ENCODE assay signal across 8 cellular contexts in the genomic region with DNA sequence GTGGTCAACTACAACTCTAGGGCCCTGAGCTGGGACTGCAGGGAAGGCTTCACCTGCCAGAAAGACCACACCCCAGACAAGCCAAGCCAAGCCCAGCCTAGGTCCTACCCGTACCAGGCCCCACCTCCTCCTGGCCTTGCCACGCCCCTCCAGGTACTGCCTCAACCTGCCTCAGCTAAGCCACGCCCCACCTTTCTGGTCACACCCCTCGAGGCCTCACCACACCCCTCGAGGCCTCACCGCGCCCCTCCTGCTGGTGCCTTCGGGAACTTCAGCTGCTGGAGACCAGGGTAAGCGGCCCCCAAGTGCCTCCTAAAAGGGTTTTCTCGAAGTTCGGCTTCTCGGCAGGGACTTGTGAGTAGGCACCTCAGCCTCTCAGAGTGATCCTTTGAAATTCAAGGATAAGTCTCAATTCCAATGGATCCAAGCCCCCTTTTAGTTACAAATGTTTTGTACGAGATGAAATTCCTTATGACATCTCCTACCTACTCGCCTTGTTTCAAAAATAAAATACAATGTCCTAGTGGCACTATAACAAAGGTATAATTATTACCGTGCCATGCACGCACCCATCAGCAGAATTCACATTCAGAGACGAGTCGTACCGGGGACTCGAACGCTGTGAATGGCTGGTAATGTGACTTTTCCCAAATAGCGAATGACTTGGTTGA.
DNase-seq lines count a peak whose midpoint lies in the region; ATAC-seq and TF ChIP-seq lines count a peak whose summit lies in the region.

No MANE protein-coding gene starts in this region.

- CTCF ChIA-PET in MCF 10A (lab: Yijun Ruan, JAX), result interaction anchor here (0.7 to 2.2 kb wide), 3 partner anchors 34 to 558 kb away, joined by 4 to 12 read pairs (median 6); no protein-coding TSS in a partner anchor

- intact Hi-C loops in Right ventricle myocardium inferior (cut with DNase I) (loop anchor here (10.0 kb wide), 1 partner anchor 1398 kb away; no protein-coding TSS in a partner anchor), MCF 10A (cut with micrococcal nuclease) (loop anchor here (10.0 kb wide), 1 partner anchor 1398 kb away; no protein-coding TSS in a partner anchor)

- H3K27me3 ChIP-seq in cardiac muscle cell, result no peaks in the 10 kb centered on the region

- H3K9me3 ChIP-seq in cardiac muscle cell (ENCODE audit: low read depth), result no peaks in the 10 kb centered on the region

- no peaks in the 10 kb centered on the region for H3K4me1 ChIP-seq in cardiac muscle cell (ENCODE audit: low read depth)

- no peaks in the 10 kb centered on the region for H3K27me3 Mint-ChIP-seq in MCF 10A (ENCODE audit: insufficient read depth, unreplicated experiment)
- peaks cover 4% of the 10 kb centered on the region for H3K27me3 Mint-ChIP-seq in nephron (ENCODE audit: low read depth)

- TF ChIP-seq CTCF in cardiac muscle cell (IDR thresholded peaks at IDR 0.05; ENCODE audit: low read depth, low read length) (peak; percentile 33), MCF 10A (IDR thresholded peaks at IDR 0.05; ENCODE audit: unreplicated experiment) (peak; percentile 21), nephron (IDR thresholded peaks at IDR 0.05; ENCODE audit: unreplicated experiment in 3 of 3) (peak; percentile 26 to 42 (median 32))

- H3K4me3 Mint-ChIP-seq in MCF 10A (ENCODE audit: unreplicated experiment) (no peak overlapping the region), nephron (no peak overlapping the region)

- H3K27ac Mint-ChIP-seq in MCF 10A (ENCODE audit: low read depth, unreplicated experiment) (no peak overlapping the region), nephron (no peak overlapping the region)

- H3K4me3 ChIP-seq in cardiac muscle cell, result no peak overlapping the region

- POLR2A ChIA-PET in MCF 10A (lab: Yijun Ruan, JAX), result no interaction called here

- H3K4me1 Mint-ChIP-seq in MCF 10A (ENCODE audit: insufficient read depth, unreplicated experiment) (peaks cover 6% of the 10 kb centered on the region), nephron (peaks cover 25% of the 10 kb centered on the region)

- H3K36me3 Mint-ChIP-seq in MCF 10A (ENCODE audit: insufficient read depth, unreplicated experiment) (peaks cover 37% of the 10 kb centered on the region), nephron (ENCODE audit: low read depth) (peaks cover 13% of the 10 kb centered on the region)

- H3K36me3 ChIP-seq in cardiac muscle cell, result no peaks in the 10 kb centered on the region

- no peak for DNase-seq in cardiac muscle cell (ENCODE audit: low read depth in 1 of 2, low spot score in 1 of 2)
- no peak for DNase-seq in Right ventricle myocardium inferior (ENCODE audit: missing footprints)
- peak; percentile 65 for DNase-seq in HuH-7 (ENCODE audit: low spot score)
- DNase-seq in MCF 10A (ENCODE audit: unreplicated experiment), result peak; percentile 80
- DNase-seq in NCI-H1105 (lab: John Stamatoyannopoulos, UW), result no peak
- no peak for DNase-seq in occipital lobe (lab: John Stamatoyannopoulos, UW)
- no peak for DNase-seq in cortex of kidney (lab: John Stamatoyannopoulos, UW)

- no peak for ATAC-seq in Right ventricle myocardium inferior

- no TSS peak for BruUV-seq in MCF 10A (replicated peaks; lab: Mats Ljungman, UMichigan)

- no peak overlapping the region for H3K27ac ChIP-seq in cardiac muscle cell

- H3K9me3 Mint-ChIP-seq in MCF 10A (ENCODE audit: unreplicated experiment) (no peaks in the 10 kb centered on the region), nephron (no peaks in the 10 kb centered on the region)

Comparison
In these comparisons a context has a peak if more than half of its experiments do, and no peak if none do; other contexts are left out.
1. DNase-seq: peak in HuH-7 (single experiment) and MCF 10A (single experiment); none in cardiac muscle cell (0 of 2), Right ventricle myocardium inferior (single experiment), NCI-H1105 (single experiment), occipital lobe (single experiment) and cortex of kidney (single experiment).
2. Peak in every context shown above with its lines, with median percentiles within 50 percentile points of each other: CTCF ChIP-seq.